Comparison of ENCODE assay signal across 8 cellular contexts in genomic region chr12:57604454-57605307, GRCh38. TPM values are rescaled to one million over a fixed set of nuclear protein-coding genes. Genes with fewer than 3 reads are reported as not detected.
DNase-seq lines count a peak whose midpoint lies in the region; ATAC-seq and TF ChIP-seq lines count a peak whose summit lies in the region.

A gene with protein sequence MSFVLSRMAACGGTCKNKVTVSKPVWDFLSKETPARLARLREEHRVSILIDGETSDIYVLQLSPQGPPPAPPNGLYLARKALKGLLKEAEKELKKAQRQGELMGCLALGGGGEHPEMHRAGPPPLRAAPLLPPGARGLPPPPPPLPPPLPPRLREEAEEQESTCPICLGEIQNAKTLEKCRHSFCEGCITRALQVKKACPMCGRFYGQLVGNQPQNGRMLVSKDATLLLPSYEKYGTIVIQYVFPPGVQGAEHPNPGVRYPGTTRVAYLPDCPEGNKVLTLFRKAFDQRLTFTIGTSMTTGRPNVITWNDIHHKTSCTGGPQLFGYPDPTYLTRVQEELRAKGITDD (plus strand): TSS chr12:57604824. CDS start chr12:57606518, 1,694 bp downstream.

- no peak for TF ChIP-seq CTCF in fibroblast of villous mesenchyme (IDR thresholded peaks at IDR 0.05; ENCODE audit: insufficient read depth, low read depth, low read length)

- H3K4me3 ChIP-seq in fibroblast of villous mesenchyme (ENCODE audit: low read depth, low read length) (peak within 1 kb of the TSS; percentile 82), aorta (ENCODE audit: low read length in 2 of 2) (peak within 1 kb of the TSS; percentile 67 to 96)

- H3K4me1 ChIP-seq in aorta (ENCODE audit: control insufficient read depth in 1 of 2, insufficient read depth in 2 of 2, low read length in 2 of 2): peaks cover 0 to 2% of the 10 kb centered on the region in 2 donors

- no peaks in the 10 kb centered on the region for H3K9me3 Mint-ChIP-seq in activated T-helper 17 cell treated with anti-CD3 and anti-CD28 coated beads, Interleukin-2, amount 50 U/mL, for 72 hours
- H3K9me3 Mint-ChIP-seq in natural killer cell treated with Interleukin-12 subunit alpha and Interleukin-12 subunit beta and Interleukin-15 and Interleukin-18, amount 100 ng/mL, for 72 hours: no peaks in the 10 kb centered on the region

- WGBS in aorta, 2 donors: 1% methylated on average over 33 to 52 of the region's 52 CpGs

- H3K4me3 Mint-ChIP-seq in activated T-helper 17 cell treated with anti-CD3 and anti-CD28 coated beads, Interleukin-2, amount 50 U/mL, for 72 hours: peak within 1 kb of the TSS; percentile 74
- H3K4me3 Mint-ChIP-seq in natural killer cell treated with Interleukin-12 subunit alpha and Interleukin-12 subunit beta and Interleukin-15 and Interleukin-18, amount 100 ng/mL, for 72 hours: peak within 1 kb of the TSS; percentile 75

- H3K9me3 ChIP-seq in aorta (ENCODE audit: control insufficient read depth, low read length): no peaks in the 10 kb centered on the region

- peak within 1 kb of the TSS; percentile 94 to 97 for H3K27ac ChIP-seq in aorta (ENCODE audit: low read depth in 1 of 2, low read length in 2 of 2)

- intact Hi-C loops in aorta (cut with DNase I): no loop called here

- peak; percentile 43 to 55 for DNase-seq in stimulated activated CD4-positive, alpha-beta T cell treated with anti-CD3 and anti-CD28 coated beads, Interleukin-2, amount 100 ng/mL, for 24 hours
- DNase-seq in stimulated activated CD4-positive, alpha-beta T cell treated with anti-CD3 and anti-CD28 coated beads, Interleukin-12 subunit alpha, Interleukin-12 subunit beta, amount 100 ng/mL, for 4 hours: no peak
- DNase-seq in NCI-H1105 treated with DMSO at 0.1 percent for 48 hours (lab: John Stamatoyannopoulos, UW) (peak; percentile 57), fibroblast of villous mesenchyme (ENCODE audit: low read depth) (peak; percentile 53), aorta (peak in 1 of 2 donors; percentile 69), NCI-H2029 (lab: John Stamatoyannopoulos, UW) (no peak)
- DNase-seq in natural killer cell treated with Interleukin-12 subunit alpha and Interleukin-12 subunit beta and Interleukin-15 and Interleukin-18, amount 100 ng/mL, for 72 hours (ENCODE audit: low spot score): no peak

- ATAC-seq in activated T-helper 17 cell treated with anti-CD3 and anti-CD28 coated beads, Interleukin-2, amount 50 U/mL, for 72 hours (replicated peaks): peak; percentile 75
- peak; percentile 62 to 71 for ATAC-seq in natural killer cell treated with Interleukin-12 subunit alpha and Interleukin-12 subunit beta and Interleukin-15 and Interleukin-18, amount 100 ng/mL, for 72 hours
- ATAC-seq in aorta (ENCODE audit: low FRiP score): peak; percentile 63

- no peaks in the 10 kb centered on the region for H3K27me3 ChIP-seq in aorta (ENCODE audit: control insufficient read depth in 1 of 2, insufficient read depth in 2 of 2, low read length in 1 of 2)

- no peaks in the 10 kb centered on the region for H3K27me3 Mint-ChIP-seq in activated T-helper 17 cell treated with anti-CD3 and anti-CD28 coated beads, Interleukin-2, amount 50 U/mL, for 72 hours
- no peaks in the 10 kb centered on the region for H3K27me3 Mint-ChIP-seq in natural killer cell treated with Interleukin-12 subunit alpha and Interleukin-12 subunit beta and Interleukin-15 and Interleukin-18, amount 100 ng/mL, for 72 hours

- peaks cover 32% of the 10 kb centered on the region for H3K36me3 Mint-ChIP-seq in activated T-helper 17 cell treated with anti-CD3 and anti-CD28 coated beads, Interleukin-2, amount 50 U/mL, for 72 hours (ENCODE audit: low read depth)
- H3K36me3 Mint-ChIP-seq in natural killer cell treated with Interleukin-12 subunit alpha and Interleukin-12 subunit beta and Interleukin-15 and Interleukin-18, amount 100 ng/mL, for 72 hours: peaks cover 13% of the 10 kb centered on the region

- peaks cover 9% of the 10 kb centered on the region for H3K4me1 Mint-ChIP-seq in activated T-helper 17 cell treated with anti-CD3 and anti-CD28 coated beads, Interleukin-2, amount 50 U/mL, for 72 hours
- peaks cover 23 to 35% of the 10 kb centered on the region in 2 donors for H3K4me1 Mint-ChIP-seq in natural killer cell treated with Interleukin-12 subunit alpha and Interleukin-12 subunit beta and Interleukin-15 and Interleukin-18, amount 100 ng/mL, for 72 hours (ENCODE audit: low read depth in 2 of 2)

- H3K27ac Mint-ChIP-seq in activated T-helper 17 cell treated with anti-CD3 and anti-CD28 coated beads, Interleukin-2, amount 50 U/mL, for 72 hours: peak within 1 kb of the TSS; percentile 84
- H3K27ac Mint-ChIP-seq in natural killer cell treated with Interleukin-12 subunit alpha and Interleukin-12 subunit beta and Interleukin-15 and Interleukin-18, amount 100 ng/mL, for 72 hours: peak within 1 kb of the TSS; percentile 72 to 88

- peaks cover 4 to 5% of the 10 kb centered on the region in 2 donors for H3K36me3 ChIP-seq in aorta (ENCODE audit: control insufficient read depth in 1 of 2, insufficient read depth in 2 of 2, low read length in 1 of 2)

RNA-seq across cellular contexts. Expression of the gene that starts here (rescaled TPM):
- 10 to 100 TPM; 16.7 to 19.5 TPM for total RNA-seq in activated T-helper 17 cell treated with anti-CD3 and anti-CD28 coated beads, Interleukin-2, amount 50 U/mL, for 72 hours
- total RNA-seq in fibroblast of villous mesenchyme (19.0 and 22.9 TPM in 2 replicates), aorta (10 to 100 TPM; 47.2 to 47.4 TPM)
- 10 to 100 TPM; 15.6 to 18.4 TPM for total RNA-seq in natural killer cell treated with Interleukin-12 subunit alpha and Interleukin-12 subunit beta and Interleukin-15 and Interleukin-18, amount 100 ng/mL, for 72 hours
- 100 to 1,000 TPM in 1 of 2 donors, 10 to 100 TPM in 1; 14.0 to 123 TPM for polyA plus RNA-seq in aorta

Comparison
In these comparisons a context has a peak if more than half of its experiments do, and no peak if none do; other contexts are left out.
1. DNase-seq: peak in stimulated activated CD4-positive, alpha-beta T cell treated with anti-CD3 and anti-CD28 coated beads, Interleukin-2, amount 100 ng/mL, for 24 hours (2 of 2), NCI-H1105 treated with DMSO at 0.1 percent for 48 hours (single experiment) and fibroblast of villous mesenchyme (single experiment); none in stimulated activated CD4-positive, alpha-beta T cell treated with anti-CD3 and anti-CD28 coated beads, Interleukin-12 subunit alpha, Interleukin-12 subunit beta, amount 100 ng/mL, for 4 hours (single experiment), natural killer cell treated with Interleukin-12 subunit alpha and Interleukin-12 subunit beta and Interleukin-15 and Interleukin-18, amount 100 ng/mL, for 72 hours (single experiment) and NCI-H2029 (single experiment).
2. Peak in every context shown above with its lines, with median percentiles within 50 percentile points of each other: ATAC-seq.